34 cellular contexts compared by ENCODE assay signal in the genomic region with DNA sequence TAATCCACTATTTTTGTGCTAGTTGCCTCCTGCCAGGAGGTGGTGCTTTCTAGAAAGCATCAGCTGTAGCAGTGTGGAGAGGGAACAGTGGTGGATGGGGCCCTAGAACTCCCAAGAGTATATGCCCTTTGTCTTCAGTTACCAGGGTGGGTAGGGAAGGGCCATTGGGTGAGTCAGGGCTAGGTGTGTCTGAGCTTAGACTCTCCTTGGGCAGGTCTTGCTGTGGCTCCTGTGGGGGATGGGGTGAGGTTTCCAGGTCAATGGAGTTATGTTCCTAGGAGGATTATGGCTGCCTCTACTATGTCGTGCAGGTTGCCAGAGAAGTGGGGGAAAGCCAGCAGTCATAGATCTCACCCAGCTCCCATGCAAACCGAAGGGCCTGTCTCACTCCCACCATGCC. TPM values are rescaled to one million over a fixed set of nuclear protein-coding genes. Genes with fewer than 3 reads are reported as not detected.
"Had no signal": no experiment of that assay in that cellular context is flagged by ENCODE, and none has a peak within 500 bp of the region (broad histone marks: within the 10 kb centered on the region; RNA-seq: fewer than 3 reads in every experiment).

No MANE protein-coding gene starts in this region.

- H3K4me2 ChIP-seq: KMS-11 had no signal

- H3K4me1 ChIP-seq: adrenal gland, SJCRH30 had no signal

- H3K27ac Mint-ChIP-seq: activated CD4-positive, alpha-beta memory T cell treated with anti-CD3 and anti-CD28 coated beads for 36 hours; activated CD4-positive, alpha-beta T cell treated with anti-CD3 and anti-CD28 coated beads for 36 hours; activated naive CD4-positive, alpha-beta T cell treated with anti-CD3 and anti-CD28 coated beads for 36 hours; activated naive CD4-positive, alpha-beta T cell treated with anti-CD3 and anti-CD28 coated beads, Interleukin-2, amount 50 U/mL, for 72 hours; activated T-helper 1 cell treated with anti-CD3 and anti-CD28 coated beads, Interleukin-12 subunit alpha, Interleukin-12 subunit beta, Interleukin-2, Interleukin-4 antibody, amounts not matched to agents 30 ng/mL and 10 ng/mL and 1 ng/mL, durations not matched to agents 14 hours and 24 hours and 36 hours; brain; T-helper 1 cell treated with Interleukin-12 subunit alpha and Interleukin-12 subunit beta and Interleukin-4 antibody, amounts not matched to agents 30 μg/mL and 1 μg/mL, for 36 hours; T-helper 2 cell treated with Interferon-gamma antibody and Interleukin-4, amounts not matched to agents 5 μg/mL and 100 μg/mL, for 36 hours; WTC11 had no signal

- H3K4me1 Mint-ChIP-seq: activated CD4-positive, alpha-beta T cell treated with anti-CD3 and anti-CD28 coated beads for 36 hours; brain; WTC11 had no signal

- H3K4me3 ChIP-seq: adrenal gland, MG63, SJCRH30, SK-N-MC had no signal

- H3K36me3 Mint-ChIP-seq: brain had no signal

- H3K27ac ChIP-seq: adrenal gland, KMS-11, SJCRH30, SK-N-MC had no signal

- H3K9ac ChIP-seq: KMS-11 had no signal

- H3K27me3 ChIP-seq: adrenal gland, SJCRH30 had no signal

- H3K27me3 Mint-ChIP-seq: activated CD4-positive, alpha-beta memory T cell treated with anti-CD3 and anti-CD28 coated beads for 36 hours had no signal

- DNase-seq: activated CD4-positive, alpha-beta memory T cell treated with anti-CD3 and anti-CD28 coated beads for 36 hours; activated CD4-positive, alpha-beta T cell treated with anti-CD3 and anti-CD28 coated beads for 36 hours; activated CD4-positive, alpha-beta T cell treated with anti-CD3 and anti-CD28 coated beads, Interleukin-2, amount 50 U/mL, for 1 hour; activated CD8-positive, alpha-beta memory T cell treated with anti-CD3 and anti-CD28 coated beads, Interleukin-2, amount 50 U/mL, for 4 hours; activated gamma-delta T cell treated with Interleukin-2 at 50 U/mL for 16 hours; activated naive CD4-positive, alpha-beta T cell treated with anti-CD3 and anti-CD28 coated beads for 36 hours; activated T-cell treated with anti-CD3 and anti-CD28 coated beads for 4 hours; activated T-cell treated with anti-CD3 and anti-CD28 coated beads, Interleukin-2, amount 50 U/mL, for 4 hours; adrenal gland; anterior cingulate cortex; caudate nucleus; MG63; NCI-H1048; NCI-H1105 treated with DMSO at 0.1 percent for 48 hours; NCI-H1436 treated with DMSO at 0.1 percent for 48 hours; NCI-H1694 treated with DMSO at 0.1 percent for 48 hours; NCI-H2029; NCI-H510A; NCI-H526; NCI-H748 treated with DMSO at 0.1 percent for 48 hours; NK-92 treated with Interleukin-12 subunit alpha and Interleukin-12 subunit beta, amount 100 ng/mL, for 24 hours; SHP77; SJCRH30 had no signal

- H3K36me3 ChIP-seq: adrenal gland, MG63, SJCRH30 had no signal

- H3K4me3 Mint-ChIP-seq: activated CD4-positive, alpha-beta memory T cell treated with anti-CD3 and anti-CD28 coated beads for 36 hours; activated CD4-positive, alpha-beta T cell treated with anti-CD3 and anti-CD28 coated beads for 36 hours; activated naive CD4-positive, alpha-beta T cell treated with anti-CD3 and anti-CD28 coated beads for 36 hours; activated T-cell treated with anti-CD3 and anti-CD28 coated beads, Interleukin-2, amount 50 U/mL, for 4 hours; activated T-helper 1 cell treated with anti-CD3 and anti-CD28 coated beads, Interleukin-12 subunit alpha, Interleukin-12 subunit beta, Interleukin-2, Interleukin-4 antibody, amounts not matched to agents 30 ng/mL and 10 ng/mL and 1 ng/mL, durations not matched to agents 14 hours and 24 hours and 36 hours; brain; T-helper 1 cell treated with Interleukin-12 subunit alpha and Interleukin-12 subunit beta and Interleukin-4 antibody, amounts not matched to agents 30 μg/mL and 1 μg/mL, for 36 hours; T-helper 2 cell treated with Interferon-gamma antibody and Interleukin-4, amounts not matched to agents 5 μg/mL and 100 μg/mL, for 36 hours; WTC11 had no signal

- ATAC-seq: activated CD4-positive, alpha-beta T cell treated with anti-CD3 and anti-CD28 coated beads for 36 hours; activated CD4-positive, CD25-positive, alpha-beta regulatory T cell treated with anti-CD3 and anti-CD28 coated beads, Interleukin-2, amount 50 U/mL, for 24 hours; activated naive CD4-positive, alpha-beta T cell treated with anti-CD3 and anti-CD28 coated beads, Interleukin-2, amount 50 U/mL, for 72 hours; activated T-cell treated with anti-CD3 and anti-CD28 coated beads, Interleukin-2, amount 50 U/mL, for 4 hours; WTC11 had no signal

RNA-seq across cellular contexts. Expression of a gene that starts 11.3 kb away (rescaled TPM):
- total RNA-seq: activated CD4-positive, alpha-beta memory T cell treated with anti-CD3 and anti-CD28 coated beads for 36 hours; activated CD4-positive, alpha-beta T cell treated with anti-CD3 and anti-CD28 coated beads for 36 hours; activated naive CD4-positive, alpha-beta T cell treated with anti-CD3 and anti-CD28 coated beads for 36 hours; activated naive CD4-positive, alpha-beta T cell treated with anti-CD3 and anti-CD28 coated beads, Interleukin-2, amount 50 U/mL, for 72 hours; activated T-helper 1 cell treated with anti-CD3 and anti-CD28 coated beads, Interleukin-12 subunit alpha, Interleukin-12 subunit beta, Interleukin-2, Interleukin-4 antibody, amounts not matched to agents 30 ng/mL and 10 ng/mL and 1 ng/mL, durations not matched to agents 14 hours and 24 hours and 36 hours had no signal

RNA-seq across cellular contexts. Expression of a gene that starts 33.1 kb away (rescaled TPM):
- total RNA-seq: activated CD4-positive, alpha-beta memory T cell treated with anti-CD3 and anti-CD28 coated beads for 36 hours; activated CD4-positive, alpha-beta T cell treated with anti-CD3 and anti-CD28 coated beads for 36 hours; activated naive CD4-positive, alpha-beta T cell treated with anti-CD3 and anti-CD28 coated beads for 36 hours; activated naive CD4-positive, alpha-beta T cell treated with anti-CD3 and anti-CD28 coated beads, Interleukin-2, amount 50 U/mL, for 72 hours; activated T-cell treated with anti-CD3 and anti-CD28 coated beads, Interleukin-2, amount 50 U/mL, for 4 hours; activated T-helper 1 cell treated with anti-CD3 and anti-CD28 coated beads, Interleukin-12 subunit alpha, Interleukin-12 subunit beta, Interleukin-2, Interleukin-4 antibody, amounts not matched to agents 30 ng/mL and 10 ng/mL and 1 ng/mL, durations not matched to agents 14 hours and 24 hours and 36 hours; bronchial epithelial cell; LHCN-M2; SJCRH30 had no signal
